ENCODE assay signal across 1 cellular context in genomic region chr11:68314886-68315580, GRCh38.
A peak's percentile ranks its signal among the peaks of the same experiment; 100 is the strongest.
TF ChIP-seq lines count a peak whose summit lies in the region.

No MANE protein-coding gene starts in this region.

TF ChIP-seq in K562, 482 proteins besides CTCF, POLR2A, EP300 and RAD21 (continued from another document and continues in another):
- TF ChIP-seq AFF1 (IDR thresholded peaks at IDR 0.05; ENCODE audit: low read depth in 1 of 2, partially characterized antibody in 2 of 2) (no peak), RERE (CRISPR knock-in tag; IDR thresholded peaks at IDR 0.05; ENCODE audit: borderline replicate concordance) (no peak), NFRKB (IDR thresholded peaks at IDR 0.05; ENCODE audit: low read depth) (0 out of 2 replicates have a peak, but pooled peaks have one; percentile 17), GATAD2A (IDR thresholded peaks at IDR 0.05) (no peak), ZNF24 (IDR thresholded peaks at IDR 0.05) (0 out of 2 replicates have a peak, but pooled peaks have one; percentile 23), DPF2 (IDR thresholded peaks at IDR 0.05) (0 out of 2 replicates have a peak, but pooled peaks have one; percentile 37), ZNF384 (IDR thresholded peaks at IDR 0.05; ENCODE audit: low read depth, low read length) (no peak), BRD9 (IDR thresholded peaks at IDR 0.05; ENCODE audit: low read depth, partially characterized antibody) (no peak), ZNF41 (CRISPR knock-in tag; conservative IDR thresholded peaks at IDR 0.05) (no peak), ZZZ3 (IDR thresholded peaks at IDR 0.05) (no peak), ZBTB49 (CRISPR knock-in tag; IDR thresholded peaks at IDR 0.05; ENCODE audit: borderline replicate concordance) (no peak), ZNF695 (CRISPR knock-in tag; IDR thresholded peaks at IDR 0.05) (no peak), IRF2 (CRISPR knock-in tag; IDR thresholded peaks at IDR 0.05) (no peak), THAP12 (CRISPR knock-in tag; IDR thresholded peaks at IDR 0.05) (no peak), BRD4 (IDR thresholded peaks at IDR 0.05) (no peak), CCNT2 (IDR thresholded peaks at IDR 0.05; ENCODE audit: borderline replicate concordance, extremely low read depth, insufficient read length, low read depth, low read length) (no peak), ZBTB9 (CRISPR knock-in tag; IDR thresholded peaks at IDR 0.05) (no peak), PCBP2 (IDR thresholded peaks at IDR 0.05; ENCODE audit: low read depth, low read length, poor library complexity, severe bottlenecking) (no peak), ZFX (CRISPR knock-in tag; IDR thresholded peaks at IDR 0.05) (0 out of 2 replicates have a peak, but pooled peaks have one; percentile 9), SREBF2 (CRISPR knock-in tag; IDR thresholded peaks at IDR 0.05) (no peak), NONO (IDR thresholded peaks at IDR 0.05; ENCODE audit: low read depth in 2 of 2, low read length in 1 of 2) (no peak), ZNF780A (CRISPR knock-in tag; IDR thresholded peaks at IDR 0.05) (no peak), STAG1 (CRISPR knock-in tag; IDR thresholded peaks at IDR 0.05; ENCODE audit: borderline replicate concordance) (no peak), TFAP4 (CRISPR knock-in tag; IDR thresholded peaks at IDR 0.05; ENCODE audit: borderline replicate concordance) (no peak), NR2C1 (IDR thresholded peaks at IDR 0.05) (no peak), NR2C1 (tag; IDR thresholded peaks at IDR 0.05) (no peak), TEAD1 (CRISPR knock-in tag; IDR thresholded peaks at IDR 0.05) (no peak), ZNF586 (CRISPR knock-in tag; conservative IDR thresholded peaks at IDR 0.05) (no peak), POLR3A (IDR thresholded peaks at IDR 0.05; ENCODE audit: borderline replicate concordance, extremely low read depth, insufficient read depth, insufficient read length) (no peak), ZNF740 (CRISPR knock-in tag; IDR thresholded peaks at IDR 0.05) (no peak), ZNF740 (tag; IDR thresholded peaks at IDR 0.05) (no peak), TEAD2 (tag; IDR thresholded peaks at IDR 0.05) (no peak), HIVEP1 (CRISPR knock-in tag; IDR thresholded peaks at IDR 0.05) (no peak), ARID3B (CRISPR knock-in tag; IDR thresholded peaks at IDR 0.05; ENCODE audit: borderline replicate concordance) (no peak)
